Comparison of ENCODE assay signal across 8 cellular contexts in the genomic region with DNA sequence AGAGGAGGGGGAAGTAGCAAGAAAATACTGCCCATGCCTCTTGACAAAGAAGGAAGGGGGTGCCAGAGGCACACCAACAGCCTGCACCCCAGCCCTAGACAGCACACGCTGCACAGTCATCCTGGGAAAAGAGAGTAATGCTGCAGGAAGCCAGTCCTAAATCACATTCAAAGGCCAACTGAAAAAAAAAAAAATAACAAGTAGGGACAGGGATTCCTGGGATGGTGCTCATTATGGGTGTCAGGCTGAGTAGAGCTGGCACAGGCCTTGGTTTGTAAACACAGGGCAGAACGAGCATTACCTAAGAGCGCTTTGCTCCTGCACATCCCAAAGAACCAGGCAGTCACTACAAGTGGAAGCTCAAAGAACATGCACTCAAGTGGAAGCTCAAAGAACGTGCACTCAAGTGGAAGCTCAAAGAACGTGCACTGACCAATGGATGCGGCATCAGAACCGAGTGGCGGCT. TPM values are rescaled to one million over a fixed set of nuclear protein-coding genes. Genes with fewer than 3 reads are reported as not detected.
A peak's percentile ranks its signal among the peaks of the same experiment; 100 is the strongest.
DNase-seq lines count a peak whose midpoint lies in the region; ATAC-seq and TF ChIP-seq lines count a peak whose summit lies in the region.

No MANE protein-coding gene starts in this region.

- no peaks in the 10 kb centered on the region for H3K36me3 ChIP-seq in Panc1 (ENCODE audit: control insufficient read depth, insufficient read depth, low read length)

- no peaks in the 10 kb centered on the region for H3K9me3 ChIP-seq in Panc1 (ENCODE audit: control insufficient read depth, insufficient read depth, low read depth, low read length)

- CTCF ChIA-PET in Panc1 (lab: Charles Lee), result interaction anchor here (1.0 kb wide), 1 partner anchor 16 kb away, joined by 3 read pairs; no protein-coding TSS in a partner anchor

- no peaks in the 10 kb centered on the region for H3K27me3 ChIP-seq in Panc1 (ENCODE audit: control insufficient read depth, insufficient read depth, low read length)

- peak overlapping the region; percentile 95 for H3K27ac Mint-ChIP-seq in stimulated activated effector memory CD8-positive, alpha-beta T cell treated with anti-CD3 and anti-CD28 coated beads, Interleukin-12 subunit alpha, Interleukin-12 subunit beta, amount 100 ng/mL, for 72 hours

- BruUV-seq in Panc1 (replicated peaks; lab: Mats Ljungman, UMichigan), result no TSS peak

- intact Hi-C loops in Panc1 (cut with micrococcal nuclease; ENCODE audit: unreplicated experiment), result loop anchor here (10.0 kb wide), 1 partner anchor 57 kb away; no protein-coding TSS in a partner anchor

- peaks cover 87% of the 10 kb centered on the region for H3K4me1 ChIP-seq in Panc1 (ENCODE audit: control insufficient read depth, insufficient read depth, low read length)

- in situ Hi-C loops in Panc1 (cut with HindIII; ENCODE audit: low pct_unique_long_range_greater_than_20kb, low sequenced_read_pairs), result no loop called here

- no peaks in the 10 kb centered on the region for H3K9me3 Mint-ChIP-seq in stimulated activated effector memory CD8-positive, alpha-beta T cell treated with anti-CD3 and anti-CD28 coated beads, Interleukin-12 subunit alpha, Interleukin-12 subunit beta, amount 100 ng/mL, for 72 hours

- TF ChIP-seq CTCF in Panc1 (IDR thresholded peaks at IDR 0.05) (no peak), fibroblast of mammary gland (conservative IDR thresholded peaks at IDR 0.05; ENCODE audit: control insufficient read depth, insufficient read depth, low read depth, low read length) (no peak)

- peak overlapping the region; percentile 95 for H3K4me3 Mint-ChIP-seq in stimulated activated effector memory CD8-positive, alpha-beta T cell treated with anti-CD3 and anti-CD28 coated beads, Interleukin-12 subunit alpha, Interleukin-12 subunit beta, amount 100 ng/mL, for 72 hours

- POLR2A ChIA-PET in Panc1 (lab: Charles Lee), result interaction anchor here (0.5 to 0.7 kb wide), 2 partner anchors 54 to 127 kb away, joined by 4 to 5 read pairs; no protein-coding TSS in a partner anchor

- H3K4me3 ChIP-seq in Panc1 (ENCODE audit: low read depth in 2 of 2, low read length in 2 of 2) (no peak overlapping the region), fibroblast of mammary gland (ENCODE audit: control insufficient read depth, low read depth, low read length) (no peak overlapping the region)

- DNase-seq in NCI-H2081 (lab: John Stamatoyannopoulos, UW), result peak; percentile 35 to 65
- DNase-seq in NCI-H2081 treated with DMSO at 0.1 percent for 48 hours (lab: John Stamatoyannopoulos, UW), result no peak
- no peak for DNase-seq in Panc1 (ENCODE audit: low read depth, low spot score)
- DNase-seq in fibroblast of mammary gland (ENCODE audit: low read depth), result peak; percentile 69
- DNase-seq in stimulated activated effector memory CD8-positive, alpha-beta T cell treated with anti-CD3 and anti-CD28 coated beads, Interleukin-12 subunit alpha, Interleukin-12 subunit beta, amount 100 ng/mL, for 72 hours (ENCODE audit: low spot score in 2 of 2), result no peak

- H3K27ac ChIP-seq in Panc1 (ENCODE audit: low read length), result peak overlapping the region; percentile 81

- peaks cover 98% of the 10 kb centered on the region for H3K4me1 Mint-ChIP-seq in stimulated activated effector memory CD8-positive, alpha-beta T cell treated with anti-CD3 and anti-CD28 coated beads, Interleukin-12 subunit alpha, Interleukin-12 subunit beta, amount 100 ng/mL, for 72 hours

- ATAC-seq in Panc1, result no peak
- no peak for ATAC-seq in stimulated activated effector memory CD8-positive, alpha-beta T cell treated with anti-CD3 and anti-CD28 coated beads, Interleukin-12 subunit alpha, Interleukin-12 subunit beta, amount 100 ng/mL, for 72 hours
- ATAC-seq in GM19452 (IDR thresholded peaks at IDR 0.05; ENCODE audit: unreplicated experiment), result no peak
- ATAC-seq in HG02884 (IDR thresholded peaks at IDR 0.05; ENCODE audit: unreplicated experiment), result no peak
- no peak for ATAC-seq in GM21515 (IDR thresholded peaks at IDR 0.05; ENCODE audit: unreplicated experiment)

- H3K36me3 Mint-ChIP-seq in stimulated activated effector memory CD8-positive, alpha-beta T cell treated with anti-CD3 and anti-CD28 coated beads, Interleukin-12 subunit alpha, Interleukin-12 subunit beta, amount 100 ng/mL, for 72 hours, result peaks cover 52% of the 10 kb centered on the region

RNA-seq across cellular contexts. Expression of gene RAPGEF1, which starts 7.8 kb away (rescaled TPM):
- 86.8 TPM for total RNA-seq in Panc1 (2021; ENCODE audit: unreplicated experiment)
- polyA plus RNA-seq in Panc1 (2012; ENCODE audit: insufficient read length), result 57.8 TPM

Comparison
In these comparisons a context has a peak if more than half of its experiments do, and no peak if none do; other contexts are left out.
1. DNase-seq: peak in NCI-H2081 (2 of 2) and fibroblast of mammary gland (single experiment); none in NCI-H2081 treated with DMSO at 0.1 percent for 48 hours (single experiment), Panc1 (single experiment) and stimulated activated effector memory CD8-positive, alpha-beta T cell treated with anti-CD3 and anti-CD28 coated beads, Interleukin-12 subunit alpha, Interleukin-12 subunit beta, amount 100 ng/mL, for 72 hours (0 of 2).